ENCODE assay signal across 16 cellular contexts in genomic region chr17:64229815-64230550, GRCh38. TPM values are rescaled to one million over a fixed set of nuclear protein-coding genes. Genes with fewer than 3 reads are reported as not detected.
A peak's percentile ranks its signal among the peaks of the same experiment; 100 is the strongest.
DNase-seq lines count a peak whose midpoint lies in the region; ATAC-seq and TF ChIP-seq lines count a peak whose summit lies in the region.
"Had no signal": no experiment of that assay in that cellular context is flagged by ENCODE, and none has a peak within 500 bp of the region (broad histone marks: within the 10 kb centered on the region; RNA-seq: fewer than 3 reads in every experiment).

No MANE protein-coding gene starts in this region.

- no peak overlapping the region for H3K4me3 Mint-ChIP-seq in activated T-helper 17 cell treated with anti-CD3 and anti-CD28 coated beads, Interleukin-2, amount 50 U/mL, for 72 hours
- H3K4me3 Mint-ChIP-seq: activated naive CD8-positive, alpha-beta T cell treated with anti-CD3 and anti-CD28 coated beads for 36 hours; CD4-positive, CD25-positive, alpha-beta regulatory T cell had no signal

- intact Hi-C loops in OCI-LY7 (cut with micrococcal nuclease; ENCODE audit: unreplicated experiment): no loop called here

- POLR2A ChIA-PET in OCI-LY7 (lab: Charles Lee): interaction anchor here (0.6 to 0.7 kb wide), 4 partner anchors 167 to 730 kb away, joined by 3 read pairs; no protein-coding TSS in a partner anchor

- H3K36me3 ChIP-seq in fibroblast of lung (ENCODE audit: control insufficient read depth, insufficient read depth, low read length) (no peaks in the 10 kb centered on the region), osteoblast (ENCODE audit: insufficient read depth, low read length) (no peaks in the 10 kb centered on the region), upper lobe of left lung (no peaks in the 10 kb centered on the region), OCI-LY7 (ENCODE audit: insufficient read depth, low read length) (no peaks in the 10 kb centered on the region)

- no peaks in the 10 kb centered on the region for H4K20me1 ChIP-seq in fibroblast of lung (ENCODE audit: control insufficient read depth, extremely low read depth, insufficient read depth, low read length)
- H4K20me1 ChIP-seq in osteoblast (ENCODE audit: insufficient read depth, low read length): no peaks in the 10 kb centered on the region
- no peaks in the 10 kb centered on the region for H4K20me1 ChIP-seq in OCI-LY7 (ENCODE audit: insufficient read depth, low read length)

- no peak for DNase-seq in fibroblast of lung (ENCODE audit: low read depth in 2 of 2)
- DNase-seq in osteoblast (ENCODE audit: insufficient read length, low spot score, missing footprints): no peak
- DNase-seq in upper lobe of left lung: no peak
- no peak for DNase-seq in NCI-H526 treated with DMSO at 0.1 percent for 48 hours (lab: John Stamatoyannopoulos, UW)
- no peak for DNase-seq in DMS79 (lab: John Stamatoyannopoulos, UW)
- no peak for DNase-seq in OCI-LY7 (ENCODE audit: low spot score)
- DNase-seq: activated CD4-positive, CD25-positive, alpha-beta regulatory T cell; activated CD8-positive, alpha-beta memory T cell treated with anti-CD3 and anti-CD28 coated beads, Interleukin-2, amount 50 U/mL, for 4 hours; activated naive CD8-positive, alpha-beta T cell treated with anti-CD3 and anti-CD28 coated beads for 36 hours; CD4-positive, CD25-positive, alpha-beta regulatory T cell; mucosa of descending colon; NCI-H1048; NCI-H345 had no signal

- peaks cover 13% of the 10 kb centered on the region for H3K4me1 ChIP-seq in fibroblast of lung (ENCODE audit: control insufficient read depth, extremely low read depth, insufficient read depth, low read length)
- H3K4me1 ChIP-seq in osteoblast (ENCODE audit: insufficient read depth, low read length): peaks cover 22% of the 10 kb centered on the region
- peaks cover 7 to 28% (median 16%) of the 10 kb centered on the region in 4 donors for H3K4me1 ChIP-seq in upper lobe of left lung
- peaks cover 3% of the 10 kb centered on the region for H3K4me1 ChIP-seq in OCI-LY7 (ENCODE audit: insufficient read depth, low read length, poor library complexity, severe bottlenecking)

- H3K27ac ChIP-seq in fibroblast of lung (ENCODE audit: insufficient read depth, low read length): peak overlapping the region; percentile 41
- H3K27ac ChIP-seq in osteoblast (ENCODE audit: low read depth, low read length): peak overlapping the region; percentile 63
- peak overlapping the region; percentile 41 to 77 (median 48) for H3K27ac ChIP-seq in upper lobe of left lung
- no peak overlapping the region for H3K27ac ChIP-seq in OCI-LY7 (ENCODE audit: low read depth, low read length, poor library complexity, severe bottlenecking)
- H3K27ac ChIP-seq: parathyroid adenoma had no signal

- H3K4me2 ChIP-seq in fibroblast of lung (ENCODE audit: extremely low read depth, insufficient read depth, low read length) (peak overlapping the region; percentile 32), osteoblast (ENCODE audit: insufficient read depth, low read length) (peak overlapping the region; percentile 47), OCI-LY7 (ENCODE audit: low read length) (no peak overlapping the region)

- TF ChIP-seq EP300 in upper lobe of left lung (IDR thresholded peaks at IDR 0.05): no peak

- no peaks in the 10 kb centered on the region for H3K9me2 ChIP-seq in OCI-LY7 (ENCODE audit: insufficient read depth, low read length)

- WGBS in upper lobe of left lung, 2 donors: 83 to 93% methylated on average over 5 of the region's 5 CpGs

- H3K4me3 ChIP-seq in fibroblast of lung (replicated peaks in 1 of 4; ENCODE audit: control extremely low read depth in 1 of 4, insufficient read depth in 1 of 4, low read depth in 3 of 4, low read length in 4 of 4): no peak overlapping the region
- peak overlapping the region; percentile 13 for H3K4me3 ChIP-seq in osteoblast (ENCODE audit: insufficient read depth, low read length)
- no peak overlapping the region for H3K4me3 ChIP-seq in upper lobe of left lung
- no peak overlapping the region for H3K4me3 ChIP-seq in OCI-LY7 (ENCODE audit: low read depth, low read length, poor library complexity, severe bottlenecking)
- H3K4me3 ChIP-seq: mucosa of descending colon had no signal

- no peaks in the 10 kb centered on the region for H3K9me3 Mint-ChIP-seq in activated T-helper 17 cell treated with anti-CD3 and anti-CD28 coated beads, Interleukin-2, amount 50 U/mL, for 72 hours
- H3K9me3 Mint-ChIP-seq: activated naive CD8-positive, alpha-beta T cell treated with anti-CD3 and anti-CD28 coated beads for 36 hours; CD4-positive, CD25-positive, alpha-beta regulatory T cell had no signal

- H3K4me1 Mint-ChIP-seq in activated T-helper 17 cell treated with anti-CD3 and anti-CD28 coated beads, Interleukin-2, amount 50 U/mL, for 72 hours: peaks cover 5% of the 10 kb centered on the region

- H3K27me3 Mint-ChIP-seq in activated T-helper 17 cell treated with anti-CD3 and anti-CD28 coated beads, Interleukin-2, amount 50 U/mL, for 72 hours: no peaks in the 10 kb centered on the region
- H3K27me3 Mint-ChIP-seq: activated naive CD8-positive, alpha-beta T cell treated with anti-CD3 and anti-CD28 coated beads for 36 hours; CD4-positive, CD25-positive, alpha-beta regulatory T cell had no signal

- no peaks in the 10 kb centered on the region for H3K36me3 Mint-ChIP-seq in activated T-helper 17 cell treated with anti-CD3 and anti-CD28 coated beads, Interleukin-2, amount 50 U/mL, for 72 hours (ENCODE audit: low read depth)

- CTCF ChIA-PET in OCI-LY7 (lab: Charles Lee; ENCODE audit: unreplicated experiment): interaction anchor here (0.5 kb wide), 1 partner anchor 50 kb away, joined by 3 read pairs; no protein-coding TSS in a partner anchor

- H3K79me2 ChIP-seq in fibroblast of lung (ENCODE audit: control insufficient read depth, insufficient read depth, low read length) (no peaks in the 10 kb centered on the region), osteoblast (ENCODE audit: insufficient read depth, low read length) (peaks cover 44% of the 10 kb centered on the region), OCI-LY7 (ENCODE audit: insufficient read depth, low read depth, low read length) (no peaks in the 10 kb centered on the region)

- TF ChIP-seq CTCF in fibroblast of lung (conservative IDR thresholded peaks at IDR 0.05 in 1 of 2, IDR thresholded peaks at IDR 0.05 in 1 of 2; ENCODE audit: low read depth in 1 of 2, low read length in 2 of 2) (no peak), osteoblast (IDR thresholded peaks at IDR 0.05; ENCODE audit: extremely low read depth, low read depth, low read length) (no peak), upper lobe of left lung (IDR thresholded peaks at IDR 0.05) (no peak), OCI-LY7 (conservative IDR thresholded peaks at IDR 0.05; ENCODE audit: low read length) (no peak)

- no peak for TF ChIP-seq POLR2A in upper lobe of left lung (IDR thresholded peaks at IDR 0.05)

- no peak for ATAC-seq in activated T-helper 17 cell treated with anti-CD3 and anti-CD28 coated beads, Interleukin-2, amount 50 U/mL, for 72 hours (replicated peaks)
- ATAC-seq in upper lobe of left lung (ENCODE audit: low FRiP score in 2 of 2) (peak in 1 of 2 donors; percentile 8), HG02759 (IDR thresholded peaks at IDR 0.05; ENCODE audit: unreplicated experiment) (no peak)

- H2AFZ ChIP-seq in fibroblast of lung (ENCODE audit: low read length) (no peak overlapping the region), osteoblast (ENCODE audit: low read length) (peak overlapping the region; percentile 60), OCI-LY7 (ENCODE audit: low read length) (no peak overlapping the region)
- H2AFZ ChIP-seq: parathyroid adenoma had no signal

- no TSS peak for BruUV-seq in OCI-LY7 (replicated peaks; lab: Mats Ljungman, UMichigan)

- H3K9me3 ChIP-seq in fibroblast of lung (ENCODE audit: control insufficient read depth, insufficient read depth, low read depth, low read length): no peaks in the 10 kb centered on the region
- H3K9me3 ChIP-seq in osteoblast (ENCODE audit: low read depth, low read length): no peaks in the 10 kb centered on the region
- no peaks in the 10 kb centered on the region for H3K9me3 ChIP-seq in upper lobe of left lung
- no peaks in the 10 kb centered on the region for H3K9me3 ChIP-seq in OCI-LY7 (ENCODE audit: low read length)
- H3K9me3 ChIP-seq: mucosa of descending colon had no signal

- no peak overlapping the region for H3K9ac ChIP-seq in fibroblast of lung (ENCODE audit: insufficient read depth, low read length)
- H3K9ac ChIP-seq: parathyroid adenoma had no signal

- H3K27ac Mint-ChIP-seq in activated T-helper 17 cell treated with anti-CD3 and anti-CD28 coated beads, Interleukin-2, amount 50 U/mL, for 72 hours: peak overlapping the region; percentile 16
- H3K27ac Mint-ChIP-seq: activated naive CD8-positive, alpha-beta T cell treated with anti-CD3 and anti-CD28 coated beads for 36 hours; CD4-positive, CD25-positive, alpha-beta regulatory T cell had no signal

- no peaks in the 10 kb centered on the region for H3K27me3 ChIP-seq in fibroblast of lung (ENCODE audit: control insufficient read depth, insufficient read depth, low read length)
- no peaks in the 10 kb centered on the region for H3K27me3 ChIP-seq in osteoblast (ENCODE audit: insufficient read depth, low read length)
- no peaks in the 10 kb centered on the region for H3K27me3 ChIP-seq in upper lobe of left lung

RNA-seq across cellular contexts. Expression of gene TEX2, which starts 33.1 kb away (rescaled TPM):
- total RNA-seq in activated T-helper 17 cell treated with anti-CD3 and anti-CD28 coated beads, Interleukin-2, amount 50 U/mL, for 72 hours: 10 to 100 TPM in 1 of 2 donors, 1 to 10 TPM in 1; 9.4 to 14.9 TPM
- total RNA-seq in fibroblast of lung: 23.6 and 33.4 TPM in 2 replicates
- polyA plus RNA-seq in fibroblast of lung: 18.6 and 25.6 TPM in 2 replicates
- 16.2 and 18.9 TPM in 2 replicates for polyA plus RNA-seq in fibroblast of lung (2012)
- polyA minus RNA-seq in fibroblast of lung (ENCODE audit: low replicate concordance): 25.8 and 39.4 TPM in 2 replicates
- 17.7 and 20.6 TPM in 2 replicates for total RNA-seq in osteoblast
- total RNA-seq in upper lobe of left lung: 10 to 100 TPM; 42.3 to 96.1 (median 53.4) TPM
- total RNA-seq in OCI-LY7 (2014; rRNA removed; shearing (Covaris generic)): 7.4 and 8.5 TPM in 2 replicates
- 12.4 and 13.9 TPM in 2 replicates for total RNA-seq in OCI-LY7 (2022)
